ENCODE assay signal across 30 cellular contexts in the genomic region with DNA sequence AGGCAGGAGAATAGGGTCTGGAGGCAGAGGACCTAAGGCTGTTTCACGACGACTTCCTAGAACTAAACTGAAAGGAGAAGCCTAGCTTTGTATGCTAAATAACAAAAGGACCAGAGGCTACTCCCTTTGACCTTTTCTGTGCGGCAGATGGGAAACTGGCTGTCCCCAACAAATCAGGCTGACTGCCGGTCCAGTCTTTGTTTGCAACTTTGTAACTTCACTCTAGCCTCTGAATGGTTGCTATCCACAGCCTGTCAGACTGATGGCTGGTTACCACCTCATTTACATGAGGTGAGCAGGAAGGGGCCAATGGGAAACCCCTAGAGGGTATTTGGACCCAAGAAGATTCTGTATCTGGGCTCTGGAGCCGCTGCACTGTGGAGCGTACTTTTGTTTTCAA.
"Had no signal": no experiment of that assay in that cellular context is flagged by ENCODE, and none has a peak within 500 bp of the region (broad histone marks: within the 10 kb centered on the region; RNA-seq: fewer than 3 reads in every experiment).

No MANE protein-coding gene starts in this region.

- H3K4me1 Mint-ChIP-seq: activated CD4-positive, alpha-beta T cell treated with anti-CD3 and anti-CD28 coated beads, Interleukin-2, amount 10 ng/mL, durations not matched to agents 24 days and 14 days; brain; IgD-negative memory B cell had no signal

- H3K27ac Mint-ChIP-seq: activated CD4-positive, alpha-beta T cell treated with anti-CD3 and anti-CD28 coated beads, Interleukin-2, amount 10 ng/mL, durations not matched to agents 24 days and 14 days; activated CD8-positive, alpha-beta T cell treated with anti-CD3 and anti-CD28 coated beads for 36 hours; activated naive CD4-positive, alpha-beta T cell treated with anti-CD3 and anti-CD28 coated beads, Interleukin-2, amount 10 ng/mL, durations not matched to agents 7 days and 5 days; activated naive CD8-positive, alpha-beta T cell; activated naive CD8-positive, alpha-beta T cell treated with anti-CD3 and anti-CD28 coated beads, Interleukin-2, amount 50 U/mL, for 24 hours; T-helper 1 cell treated with Interleukin-12 subunit alpha and Interleukin-12 subunit beta and Interleukin-4 antibody, amounts not matched to agents 30 μg/mL and 1 μg/mL, for 36 hours; T-helper 2 cell treated with Interferon-gamma antibody and Interleukin-4, amounts not matched to agents 5 μg/mL and 100 μg/mL, for 36 hours had no signal

- H3K9me3 Mint-ChIP-seq: activated CD4-positive, alpha-beta T cell treated with anti-CD3 and anti-CD28 coated beads, Interleukin-2, amount 10 ng/mL, durations not matched to agents 24 days and 14 days had no signal

- H3K4me3 Mint-ChIP-seq: activated CD4-positive, alpha-beta T cell treated with anti-CD3 and anti-CD28 coated beads, Interleukin-2, amount 10 ng/mL, durations not matched to agents 24 days and 14 days; activated CD8-positive, alpha-beta T cell treated with anti-CD3 and anti-CD28 coated beads for 36 hours; activated naive CD4-positive, alpha-beta T cell treated with anti-CD3 and anti-CD28 coated beads, Interleukin-2, amount 10 ng/mL, durations not matched to agents 7 days and 5 days; activated naive CD8-positive, alpha-beta T cell; activated naive CD8-positive, alpha-beta T cell treated with anti-CD3 and anti-CD28 coated beads, Interleukin-2, amount 50 U/mL, for 24 hours; activated T-cell treated with anti-CD3 and anti-CD28 coated beads, Interleukin-2, amount 50 U/mL, for 4 hours; brain; IgD-negative memory B cell; T-helper 1 cell treated with Interleukin-12 subunit alpha and Interleukin-12 subunit beta and Interleukin-4 antibody, amounts not matched to agents 30 μg/mL and 1 μg/mL, for 36 hours; T-helper 2 cell treated with Interferon-gamma antibody and Interleukin-4, amounts not matched to agents 5 μg/mL and 100 μg/mL, for 36 hours had no signal

- H3K27me3 Mint-ChIP-seq: activated naive CD8-positive, alpha-beta T cell; brain had no signal

- H3K27ac ChIP-seq: SJCRH30, SK-N-MC had no signal

- H3K36me3 Mint-ChIP-seq: activated naive CD4-positive, alpha-beta T cell treated with anti-CD3 and anti-CD28 coated beads, Interleukin-2, amount 10 ng/mL, durations not matched to agents 7 days and 5 days; activated naive CD8-positive, alpha-beta T cell; brain; IgD-negative memory B cell had no signal

- DNase-seq: activated CD4-positive, alpha-beta T cell treated with anti-CD3 and anti-CD28 coated beads, Interleukin-2, amount 10 ng/mL, durations not matched to agents 24 days and 14 days; activated CD4-positive, alpha-beta T cell treated with anti-CD3 and anti-CD28 coated beads, Interleukin-2, amount 50 U/mL, for 4 hours; activated CD8-positive, alpha-beta memory T cell treated with anti-CD3 and anti-CD28 coated beads, Interleukin-2, amount 50 U/mL, for 4 hours; activated CD8-positive, alpha-beta T cell treated with anti-CD3 and anti-CD28 coated beads for 36 hours; activated effector memory CD4-positive, alpha-beta T cell treated with Interleukin-2 at 50 U/mL for 16 hours; activated naive CD4-positive, alpha-beta T cell treated with anti-CD3 and anti-CD28 coated beads, Interleukin-2, amount 10 ng/mL, durations not matched to agents 7 days and 5 days; activated naive CD8-positive, alpha-beta T cell treated with anti-CD3 and anti-CD28 coated beads, Interleukin-2, amount 50 U/mL, for 24 hours; activated T-cell treated with anti-CD3 and anti-CD28 coated beads for 4 hours; activated T-cell treated with anti-CD3 and anti-CD28 coated beads, Interleukin-2, amount 50 U/mL, for 4 hours; anterior cingulate cortex; central memory CD4-positive, alpha-beta T cell; Karpas-422; KBM-7; MV-4-11; NCI-H1092; NCI-H1436 treated with DMSO at 0.1 percent for 48 hours; NCI-H1694 treated with DMSO at 0.1 percent for 48 hours; NCI-H2029; NCI-H345; NCI-H526; NCI-H748 treated with DMSO at 0.1 percent for 48 hours; OCI-M1; Right ventricle myocardium superior; SJCRH30 had no signal

- H3K4me1 ChIP-seq: SJCRH30 had no signal

- H3K36me3 ChIP-seq: SJCRH30 had no signal

- H3K9me3 ChIP-seq: SJCRH30 had no signal

- H3K4me3 ChIP-seq: SJCRH30, SK-N-MC had no signal

- ATAC-seq: activated CD8-positive, alpha-beta T cell treated with anti-CD3 and anti-CD28 coated beads for 36 hours; activated naive CD8-positive, alpha-beta T cell treated with anti-CD3 and anti-CD28 coated beads, Interleukin-2, amount 50 U/mL, for 24 hours; activated T-cell treated with anti-CD3 and anti-CD28 coated beads, Interleukin-2, amount 50 U/mL, for 4 hours had no signal
